In the genomic region with DNA sequence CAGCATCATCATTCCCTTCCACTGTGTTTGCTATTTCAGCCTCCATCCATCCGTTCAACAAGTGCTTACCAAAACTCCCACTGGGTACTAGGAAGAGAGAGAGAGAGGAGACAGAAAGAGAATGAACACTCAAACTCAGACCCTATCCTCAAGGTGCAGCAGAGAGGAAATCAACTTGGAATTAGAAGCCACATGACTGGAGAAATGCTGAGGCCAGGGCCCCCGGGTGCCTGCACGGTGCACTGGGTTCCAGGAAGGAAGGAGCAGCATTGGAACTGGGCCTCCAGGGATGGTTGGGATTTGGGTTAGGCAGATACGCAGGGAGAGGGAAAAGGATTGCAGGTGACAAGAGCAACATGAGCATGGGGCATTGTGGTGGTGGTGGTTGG, we compare ENCODE assay signal across 1 cellular context.
TF ChIP-seq lines count a peak whose summit lies in the region.

No MANE protein-coding gene starts in this region.

TF ChIP-seq in IMR-90, 13 proteins besides CTCF, POLR2A, EP300 and RAD21:
- TF ChIP-seq, protein P1, sequence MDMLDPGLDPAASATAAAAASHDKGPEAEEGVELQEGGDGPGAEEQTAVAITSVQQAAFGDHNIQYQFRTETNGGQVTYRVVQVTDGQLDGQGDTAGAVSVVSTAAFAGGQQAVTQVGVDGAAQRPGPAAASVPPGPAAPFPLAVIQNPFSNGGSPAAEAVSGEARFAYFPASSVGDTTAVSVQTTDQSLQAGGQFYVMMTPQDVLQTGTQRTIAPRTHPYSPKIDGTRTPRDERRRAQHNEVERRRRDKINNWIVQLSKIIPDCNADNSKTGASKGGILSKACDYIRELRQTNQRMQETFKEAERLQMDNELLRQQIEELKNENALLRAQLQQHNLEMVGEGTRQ (IDR thresholded peaks at IDR 0.05; ENCODE audit: low read depth, low read length) = no peak
- TF ChIP-seq MXI1 (IDR thresholded peaks at IDR 0.05; ENCODE audit: borderline replicate concordance, low read depth, low read length) (no peak), CEBPB (IDR thresholded peaks at IDR 0.05; ENCODE audit: low read depth, low read length) (no peak), MAZ (IDR thresholded peaks at IDR 0.05; ENCODE audit: borderline replicate concordance, low read depth, low read length) (no peak), FOS (IDR thresholded peaks at IDR 0.05; ENCODE audit: low read depth, low read length) (no peak)
- TF ChIP-seq, protein P2, sequence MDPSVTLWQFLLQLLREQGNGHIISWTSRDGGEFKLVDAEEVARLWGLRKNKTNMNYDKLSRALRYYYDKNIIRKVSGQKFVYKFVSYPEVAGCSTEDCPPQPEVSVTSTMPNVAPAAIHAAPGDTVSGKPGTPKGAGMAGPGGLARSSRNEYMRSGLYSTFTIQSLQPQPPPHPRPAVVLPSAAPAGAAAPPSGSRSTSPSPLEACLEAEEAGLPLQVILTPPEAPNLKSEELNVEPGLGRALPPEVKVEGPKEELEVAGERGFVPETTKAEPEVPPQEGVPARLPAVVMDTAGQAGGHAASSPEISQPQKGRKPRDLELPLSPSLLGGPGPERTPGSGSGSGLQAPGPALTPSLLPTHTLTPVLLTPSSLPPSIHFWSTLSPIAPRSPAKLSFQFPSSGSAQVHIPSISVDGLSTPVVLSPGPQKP (IDR thresholded peaks at IDR 0.05; ENCODE audit: borderline replicate concordance, low read depth, low read length) = no peak
